ENCODE assay signal across 20 cellular contexts in the genomic region with DNA sequence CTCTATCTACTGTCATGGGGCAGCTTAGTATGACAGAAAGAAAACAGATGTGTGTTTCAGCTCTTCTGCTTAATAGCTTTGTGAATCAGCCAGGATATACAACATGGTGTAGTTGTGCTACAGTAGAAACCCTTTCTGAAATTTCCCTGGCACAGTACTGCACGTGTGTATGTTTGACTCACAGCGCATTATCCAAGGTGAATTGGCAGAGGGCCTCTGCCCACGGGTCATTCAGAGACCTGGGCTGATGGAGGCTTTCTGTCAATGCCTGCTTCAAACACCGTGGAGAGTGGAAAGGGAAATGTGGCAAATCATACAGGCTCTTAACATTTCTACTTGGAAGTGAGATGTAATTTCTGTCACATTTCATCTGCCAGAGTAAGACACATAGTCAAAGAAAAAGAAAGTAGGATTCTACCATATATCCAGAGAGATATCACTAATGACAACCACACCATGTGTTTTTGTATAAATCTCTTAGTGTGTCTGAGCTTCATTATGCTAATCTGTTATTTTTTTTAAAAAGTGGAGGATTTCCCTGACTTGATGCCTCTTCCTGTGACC.
DNase-seq lines count a peak whose midpoint lies in the region; ATAC-seq and TF ChIP-seq lines count a peak whose summit lies in the region.
"Had no signal": no experiment of that assay in that cellular context is flagged by ENCODE, and none has a peak within 500 bp of the region (broad histone marks: within the 10 kb centered on the region; RNA-seq: fewer than 3 reads in every experiment).

No MANE protein-coding gene starts in this region.

- no peak overlapping the region for H3K9ac ChIP-seq in endocrine pancreas (ENCODE audit: control insufficient read depth, insufficient read depth, low read length)
- H3K9ac ChIP-seq in neural cell (ENCODE audit: low read length), result no peak overlapping the region
- H3K9ac ChIP-seq: BLaER1 had no signal

- H3K36me3 Mint-ChIP-seq in T-helper 17 cell (ENCODE audit: low read depth), result no peaks in the 10 kb centered on the region
- H3K36me3 Mint-ChIP-seq: CD14-positive monocyte; CD4-positive, alpha-beta memory T cell had no signal

- no peaks in the 10 kb centered on the region for H3F3A ChIP-seq in neural cell (ENCODE audit: insufficient read depth, low read length, poor library complexity, severe bottlenecking)

- no peaks in the 10 kb centered on the region for H3K36me3 ChIP-seq in right atrium auricular region
- no peaks in the 10 kb centered on the region for H3K36me3 ChIP-seq in endocrine pancreas (ENCODE audit: control insufficient read depth, insufficient read depth, low read length)
- H3K36me3 ChIP-seq in neural cell (ENCODE audit: insufficient read depth, low read length), result no peaks in the 10 kb centered on the region
- H3K36me3 ChIP-seq: BLaER1, HAP-1 had no signal

- H3K4me1 Mint-ChIP-seq in T-helper 17 cell, result no peaks in the 10 kb centered on the region
- H3K4me1 Mint-ChIP-seq: CD14-positive monocyte; CD4-positive, alpha-beta memory T cell had no signal

- no peak overlapping the region for H3K4me3 Mint-ChIP-seq in T-helper 17 cell
- H3K4me3 Mint-ChIP-seq: CD14-positive monocyte; CD4-positive, alpha-beta memory T cell had no signal

- H3K27me3 ChIP-seq in right atrium auricular region (no peaks in the 10 kb centered on the region), endocrine pancreas (ENCODE audit: control insufficient read depth, insufficient read depth, low read length) (no peaks in the 10 kb centered on the region), neural cell (ENCODE audit: insufficient read depth, low read depth, low read length) (no peaks in the 10 kb centered on the region)
- H3K27me3 ChIP-seq: BLaER1 had no signal

- peak; percentile 11 for DNase-seq in NCI-H1092 treated with DMSO at 0.1 percent for 48 hours (lab: John Stamatoyannopoulos, UW)
- no peak for DNase-seq in NCI-H1092 (lab: John Stamatoyannopoulos, UW)
- no peak for DNase-seq in left cardiac atrium
- no peak for DNase-seq in right atrium auricular region (ENCODE audit: low spot score)
- DNase-seq in T-helper 17 cell, result no peak
- DNase-seq: AML-193; CD4-positive, alpha-beta memory T cell; DMS153; DMS79 treated with DMSO at 0.1 percent for 48 hours; GF-D8 had no signal

- intact Hi-C loops in left cardiac atrium (cut with DNase I), result no loop called here

- TF ChIP-seq EP300 in neural cell (conservative IDR thresholded peaks at IDR 0.05; ENCODE audit: poor library complexity, severe bottlenecking), result peak; percentile 90

- H2AFZ ChIP-seq in neural cell (ENCODE audit: low read depth, low read length), result no peak overlapping the region

- no peaks in the 10 kb centered on the region for H4K20me1 ChIP-seq in neural cell (ENCODE audit: insufficient read depth)
- H4K20me1 ChIP-seq: BLaER1 had no signal

- H3K27ac ChIP-seq in right atrium auricular region, result no peak overlapping the region
- H3K27ac ChIP-seq in neural cell (ENCODE audit: low read length), result peak overlapping the region; percentile 10
- H3K27ac ChIP-seq: 22Rv1, A549, BLaER1, HL-60 had no signal

- TF ChIP-seq RAD21 in neural cell (conservative IDR thresholded peaks at IDR 0.05), result peak; percentile 16

- H3K27ac Mint-ChIP-seq in T-helper 17 cell, result no peak overlapping the region
- H3K27ac Mint-ChIP-seq: CD14-positive monocyte; CD4-positive, alpha-beta memory T cell had no signal

- no peaks in the 10 kb centered on the region for H3K4me1 ChIP-seq in right atrium auricular region
- H3K4me1 ChIP-seq in endocrine pancreas (ENCODE audit: control insufficient read depth, insufficient read depth, low read length), result no peaks in the 10 kb centered on the region
- H3K4me1 ChIP-seq: A549, BLaER1, HAP-1 had no signal

- TF ChIP-seq CTCF in right atrium auricular region (IDR thresholded peaks at IDR 0.05) (no peak), neural cell (IDR thresholded peaks at IDR 0.05; ENCODE audit: poor library complexity, severe bottlenecking) (no peak)

- H3K4me3 ChIP-seq in right atrium auricular region (no peak overlapping the region), endocrine pancreas (ENCODE audit: control insufficient read depth, insufficient read depth, low read length) (peak overlapping the region; percentile 45), neural cell (ENCODE audit: low read length) (no peak overlapping the region)
- H3K4me3 ChIP-seq: A549, BLaER1, GM12878, HAP-1 had no signal

- H3K9me3 ChIP-seq in right atrium auricular region (no peaks in the 10 kb centered on the region), endocrine pancreas (ENCODE audit: control insufficient read depth, low read length) (no peaks in the 10 kb centered on the region), neural cell (ENCODE audit: low read length) (no peaks in the 10 kb centered on the region), T-helper 17 cell (ENCODE audit: control insufficient read depth, low read length, poor library complexity, severe bottlenecking) (no peaks in the 10 kb centered on the region)
- H3K9me3 ChIP-seq: A549, BLaER1, HAP-1 had no signal

- H3K4me2 ChIP-seq in neural cell (ENCODE audit: low read length), result no peak overlapping the region
- H3K4me2 ChIP-seq: A549, BLaER1 had no signal

- H3K9me2 ChIP-seq in neural cell (ENCODE audit: insufficient read depth, low read length), result no peaks in the 10 kb centered on the region

- H3K27me3 Mint-ChIP-seq in T-helper 17 cell, result peaks cover 7% of the 10 kb centered on the region

- no peaks in the 10 kb centered on the region for H3K79me2 ChIP-seq in neural cell (replicated peaks; ENCODE audit: insufficient read depth, low read length)

- peak; percentile 81 to 87 for ATAC-seq in left cardiac atrium
- no peak for ATAC-seq in T-helper 17 cell
- no peak for ATAC-seq in HG02870 (IDR thresholded peaks at IDR 0.05; ENCODE audit: unreplicated experiment)
- ATAC-seq: A549, GM12878 had no signal

TF ChIP-seq in neural cell, 6 proteins besides CTCF, POLR2A, EP300 and RAD21:
- peak; percentile 37 for TF ChIP-seq POLR2AphosphoS5 (IDR thresholded peaks at IDR 0.05)
- TF ChIP-seq, protein P1, sequence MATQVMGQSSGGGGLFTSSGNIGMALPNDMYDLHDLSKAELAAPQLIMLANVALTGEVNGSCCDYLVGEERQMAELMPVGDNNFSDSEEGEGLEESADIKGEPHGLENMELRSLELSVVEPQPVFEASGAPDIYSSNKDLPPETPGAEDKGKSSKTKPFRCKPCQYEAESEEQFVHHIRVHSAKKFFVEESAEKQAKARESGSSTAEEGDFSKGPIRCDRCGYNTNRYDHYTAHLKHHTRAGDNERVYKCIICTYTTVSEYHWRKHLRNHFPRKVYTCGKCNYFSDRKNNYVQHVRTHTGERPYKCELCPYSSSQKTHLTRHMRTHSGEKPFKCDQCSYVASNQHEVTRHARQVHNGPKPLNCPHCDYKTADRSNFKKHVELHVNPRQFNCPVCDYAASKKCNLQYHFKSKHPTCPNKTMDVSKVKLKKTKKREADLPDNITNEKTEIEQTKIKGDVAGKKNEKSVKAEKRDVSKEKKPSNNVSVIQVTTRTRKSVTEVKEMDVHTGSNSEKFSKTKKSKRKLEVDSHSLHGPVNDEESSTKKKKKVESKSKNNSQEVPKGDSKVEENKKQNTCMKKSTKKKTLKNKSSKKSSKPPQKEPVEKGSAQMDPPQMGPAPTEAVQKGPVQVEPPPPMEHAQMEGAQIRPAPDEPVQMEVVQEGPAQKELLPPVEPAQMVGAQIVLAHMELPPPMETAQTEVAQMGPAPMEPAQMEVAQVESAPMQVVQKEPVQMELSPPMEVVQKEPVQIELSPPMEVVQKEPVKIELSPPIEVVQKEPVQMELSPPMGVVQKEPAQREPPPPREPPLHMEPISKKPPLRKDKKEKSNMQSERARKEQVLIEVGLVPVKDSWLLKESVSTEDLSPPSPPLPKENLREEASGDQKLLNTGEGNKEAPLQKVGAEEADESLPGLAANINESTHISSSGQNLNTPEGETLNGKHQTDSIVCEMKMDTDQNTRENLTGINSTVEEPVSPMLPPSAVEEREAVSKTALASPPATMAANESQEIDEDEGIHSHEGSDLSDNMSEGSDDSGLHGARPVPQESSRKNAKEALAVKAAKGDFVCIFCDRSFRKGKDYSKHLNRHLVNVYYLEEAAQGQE (IDR thresholded peaks at IDR 0.05; ENCODE audit: borderline replicate concordance), result no peak

Comparison
In these comparisons a context has a peak if more than half of its experiments do, and no peak if none do; other contexts are left out.
1. ATAC-seq: peak in left cardiac atrium (2 of 2); none in T-helper 17 cell (single experiment) and HG02870 (single experiment).